In genomic region chr4:139266208-139266582, GRCh38 we compare ENCODE assay signal across 10 cellular contexts. TPM values are rescaled to one million over a fixed set of nuclear protein-coding genes. Genes with fewer than 3 reads are reported as not detected.
DNase-seq lines count a peak whose midpoint lies in the region; ATAC-seq, FAIRE-seq and TF ChIP-seq lines count a peak whose summit lies in the region.
"Had no signal": no experiment of that assay in that cellular context is flagged by ENCODE, and none has a peak within 500 bp of the region (broad histone marks: within the 10 kb centered on the region; RNA-seq: fewer than 3 reads in every experiment).

No MANE protein-coding gene starts in this region.

- no peak for FAIRE-seq in keratinocyte (lab: Jason Lieb, UNC)

- H2AFZ ChIP-seq in keratinocyte (ENCODE audit: control insufficient read depth, low read length) = peak overlapping the region; percentile 37

- peak overlapping the region; percentile 65 for H3K4me3 Mint-ChIP-seq in activated CD8-positive, alpha-beta memory T cell treated with anti-CD3 and anti-CD28 coated beads, Interleukin-2, amount 10 ng/mL, durations not matched to agents 7 days and 5 days

- H3K4me1 ChIP-seq in keratinocyte (ENCODE audit: control insufficient read depth, extremely low read depth, insufficient read depth, low read length) (peaks cover 10% of the 10 kb centered on the region), tibial artery (no peaks in the 10 kb centered on the region)

- peaks cover 18% of the 10 kb centered on the region for H3K27me3 Mint-ChIP-seq in activated CD8-positive, alpha-beta memory T cell treated with anti-CD3 and anti-CD28 coated beads, Interleukin-2, amount 10 ng/mL, durations not matched to agents 7 days and 5 days

- CTCF ChIA-PET in activated CD8-positive, alpha-beta memory T cell treated with anti-CD3 and anti-CD28 coated beads, Interleukin-2, amount 10 ng/mL, durations not matched to agents 7 days and 5 days (lab: Charles Lee) = interaction anchor here (0.9 to 3.0 kb wide), 9 partner anchors 9 to 235 kb away, joined by 3 to 14 read pairs (median 4); partner anchors contain the start of gene NAA15

- dilution Hi-C loops in keratinocyte (cut with MboI; ENCODE audit: extremely low pct_ligation_motif_present, low sequenced_read_pairs) = no loop called here

- peak overlapping the region; percentile 56 for H3K4me2 ChIP-seq in keratinocyte (ENCODE audit: control insufficient read depth, extremely low read depth, insufficient read depth, low read depth, low read length)

- peak; percentile 7 for ATAC-seq in activated CD8-positive, alpha-beta memory T cell treated with anti-CD3 and anti-CD28 coated beads, Interleukin-2, amount 10 ng/mL, durations not matched to agents 7 days and 5 days
- ATAC-seq in HG03095 (IDR thresholded peaks at IDR 0.05; ENCODE audit: unreplicated experiment) (no peak), HG03521 (IDR thresholded peaks at IDR 0.05; ENCODE audit: unreplicated experiment) (no peak)

- no peak overlapping the region for H3K9ac ChIP-seq in keratinocyte (ENCODE audit: control insufficient read depth, extremely low read depth, insufficient read depth, low read length)

- H3K4me3 ChIP-seq in WERI-Rb-1 (ENCODE audit: low read depth, low read length) (peak overlapping the region; percentile 74), keratinocyte (ENCODE audit: control insufficient read depth in 2 of 3, extremely low read depth in 1 of 3, insufficient read depth in 2 of 3, low read depth in 1 of 3, low read length in 3 of 3) (no peak overlapping the region), tibial artery (peak overlapping the region; percentile 35 to 44)
- H3K4me3 ChIP-seq: lung had no signal

- TF ChIP-seq CTCF in WERI-Rb-1 (IDR thresholded peaks at IDR 0.05; ENCODE audit: low read depth, low read length) (no peak), keratinocyte (optimal IDR thresholded peaks at IDR 0.05 in 1 of 3, IDR thresholded peaks at IDR 0.05 in 1 of 3, conservative IDR thresholded peaks at IDR 0.05 in 1 of 3; ENCODE audit: extremely low read depth in 1 of 3, insufficient read depth in 2 of 3, low read length in 3 of 3) (no peak), tibial artery (IDR thresholded peaks at IDR 0.05) (no peak)

- no peaks in the 10 kb centered on the region for H3K9me3 ChIP-seq in WERI-Rb-1 (ENCODE audit: severe bottlenecking)
- no peaks in the 10 kb centered on the region for H3K9me3 ChIP-seq in keratinocyte (ENCODE audit: control insufficient read depth, low read depth, low read length)
- no peaks in the 10 kb centered on the region for H3K9me3 ChIP-seq in tibial artery

- H3K36me3 ChIP-seq in WERI-Rb-1 (no peaks in the 10 kb centered on the region), keratinocyte (ENCODE audit: control insufficient read depth in 2 of 2, extremely low read depth in 1 of 2, insufficient read depth in 2 of 2, low read length in 2 of 2) (no peaks in the 10 kb centered on the region), tibial artery (no peaks in the 10 kb centered on the region)

- no peaks in the 10 kb centered on the region for H3K9me1 ChIP-seq in keratinocyte (ENCODE audit: control insufficient read depth, extremely low read depth, insufficient read depth, low read length)

- H3K27me3 ChIP-seq in WERI-Rb-1 (ENCODE audit: insufficient read depth, low read depth, severe bottlenecking) (no peaks in the 10 kb centered on the region), keratinocyte (ENCODE audit: control insufficient read depth, extremely low read depth, insufficient read depth, low read length) (no peaks in the 10 kb centered on the region), tibial artery (no peaks in the 10 kb centered on the region)

- no peak for DNase-seq in activated CD8-positive, alpha-beta memory T cell treated with anti-CD3 and anti-CD28 coated beads, Interleukin-2, amount 10 ng/mL, durations not matched to agents 7 days and 5 days
- no peak for DNase-seq in activated CD8-positive, alpha-beta memory T cell treated with anti-CD3 and anti-CD28 coated beads, Interleukin-2, amount 50 U/mL, for 4 hours
- DNase-seq in WERI-Rb-1 = no peak
- DNase-seq in keratinocyte (ENCODE audit: low read depth, low spot score) = no peak
- DNase-seq in tibial artery = no peak
- no peak for DNase-seq in NOMO-1 treated with dmso at 0.1 percent for 144 hours (lab: John Stamatoyannopoulos, UW; ENCODE audit: unreplicated experiment)
- DNase-seq: NCI-H446 treated with DMSO at 0.1 percent for 48 hours had no signal

- H4K20me1 ChIP-seq in keratinocyte (ENCODE audit: control insufficient read depth, extremely low read depth, insufficient read depth, low read length) = no peaks in the 10 kb centered on the region

- H3K27ac ChIP-seq in WERI-Rb-1 (peak overlapping the region; percentile 76), keratinocyte (ENCODE audit: control insufficient read depth, insufficient read depth, low read length) (no peak overlapping the region), tibial artery (peak overlapping the region in 1 of 2 donors; percentile 1)

- no peaks in the 10 kb centered on the region for H3K36me3 Mint-ChIP-seq in activated CD8-positive, alpha-beta memory T cell treated with anti-CD3 and anti-CD28 coated beads, Interleukin-2, amount 10 ng/mL, durations not matched to agents 7 days and 5 days

- H3K27ac Mint-ChIP-seq in activated CD8-positive, alpha-beta memory T cell treated with anti-CD3 and anti-CD28 coated beads, Interleukin-2, amount 10 ng/mL, durations not matched to agents 7 days and 5 days = peak overlapping the region; percentile 77

- intact Hi-C loops in tibial artery (cut with DNase I; ENCODE audit: low total_unique reads) = loop anchor here (2.0 kb wide), 1 partner anchor 25 kb away; no protein-coding TSS in a partner anchor

- no peaks in the 10 kb centered on the region for H3K9me3 Mint-ChIP-seq in activated CD8-positive, alpha-beta memory T cell treated with anti-CD3 and anti-CD28 coated beads, Interleukin-2, amount 10 ng/mL, durations not matched to agents 7 days and 5 days (ENCODE audit: low read depth)

- no peaks in the 10 kb centered on the region for H3K79me2 ChIP-seq in keratinocyte (ENCODE audit: control insufficient read depth, insufficient read depth, low read length)

- peaks cover 29% of the 10 kb centered on the region for H3K4me1 Mint-ChIP-seq in activated CD8-positive, alpha-beta memory T cell treated with anti-CD3 and anti-CD28 coated beads, Interleukin-2, amount 10 ng/mL, durations not matched to agents 7 days and 5 days

RNA-seq across cellular contexts. Expression of gene MGARP, which starts 13.8 kb away (rescaled TPM):
- total RNA-seq in activated CD8-positive, alpha-beta memory T cell treated with anti-CD3 and anti-CD28 coated beads, Interleukin-2, amount 10 ng/mL, durations not matched to agents 7 days and 5 days = under 1 TPM in 1 of 2 experiments, not detected in 1; 0.20 TPM
- 0.58 to 0.99 TPM (median 0.94 TPM) in 3 replicates for polyA plus RNA-seq in keratinocyte
- 0.42 TPM for polyA plus RNA-seq in keratinocyte (2011; ENCODE audit: low read depth)
- 0.62 and 1.0 TPM in 2 replicates for polyA plus RNA-seq in keratinocyte (2011; cell fraction: cytosol; rRNA removed)
- 0.31 and 0.69 TPM in 2 replicates for polyA plus RNA-seq in keratinocyte (2011; cell fraction: nucleus; rRNA removed)
- 0.56 and 0.76 TPM in 2 replicates for polyA plus RNA-seq in keratinocyte (2012; ENCODE audit: low replicate concordance)
- polyA minus RNA-seq in keratinocyte = 0.16 to 0.59 TPM in 2 of 3 replicates, not detected in the other
- polyA minus RNA-seq in keratinocyte (2011; cell fraction: cytosol; rRNA and poly(A)+ RNA removed) = not detected
- polyA minus RNA-seq in keratinocyte (2011; cell fraction: nucleus; rRNA and poly(A)+ RNA removed) = not detected in 2 replicates

RNA-seq across cellular contexts. Expression of gene NAA15, which starts 35.1 kb away (rescaled TPM):
- 10 to 100 TPM; 50.0 to 70.8 TPM for total RNA-seq in activated CD8-positive, alpha-beta memory T cell treated with anti-CD3 and anti-CD28 coated beads, Interleukin-2, amount 10 ng/mL, durations not matched to agents 7 days and 5 days
- 17.5 to 37.2 TPM (median 23.2 TPM) in 3 replicates for polyA plus RNA-seq in keratinocyte
- polyA plus RNA-seq in keratinocyte (2011; ENCODE audit: low read depth) = 30.1 TPM
- 13.8 and 27.8 TPM in 2 replicates for polyA plus RNA-seq in keratinocyte (2011; cell fraction: cytosol; rRNA removed)
- polyA plus RNA-seq in keratinocyte (2011; cell fraction: nucleus; rRNA removed) = 24.7 and 33.6 TPM in 2 replicates
- polyA plus RNA-seq in keratinocyte (2012; ENCODE audit: low replicate concordance) = 21.8 and 41.3 TPM in 2 replicates
- 3.6 to 77.0 TPM (median 21.9 TPM) in 3 replicates for polyA minus RNA-seq in keratinocyte
- polyA minus RNA-seq in keratinocyte (2011; cell fraction: cytosol; rRNA and poly(A)+ RNA removed) = 20.9 TPM
- polyA minus RNA-seq in keratinocyte (2011; cell fraction: nucleus; rRNA and poly(A)+ RNA removed) = 33.9 and 75.4 TPM in 2 replicates

RNA-seq across cellular contexts. Expression of gene NDUFC1, which starts 36.1 kb away (rescaled TPM):
- total RNA-seq in activated CD8-positive, alpha-beta memory T cell treated with anti-CD3 and anti-CD28 coated beads, Interleukin-2, amount 10 ng/mL, durations not matched to agents 7 days and 5 days = 10 to 100 TPM; 32.2 to 34.9 TPM
- 33.1 to 52.1 TPM (median 43.1 TPM) in 3 replicates for polyA plus RNA-seq in keratinocyte
- polyA plus RNA-seq in keratinocyte (2011; ENCODE audit: low read depth) = 43.3 TPM
- polyA plus RNA-seq in keratinocyte (2011; cell fraction: cytosol; rRNA removed) = 48.0 and 52.4 TPM in 2 replicates
- 13.9 and 20.3 TPM in 2 replicates for polyA plus RNA-seq in keratinocyte (2011; cell fraction: nucleus; rRNA removed)
- 64.6 and 91.6 TPM in 2 replicates for polyA plus RNA-seq in keratinocyte (2012; ENCODE audit: low replicate concordance)
- 4.8 to 11.7 TPM (median 9.9 TPM) in 3 replicates for polyA minus RNA-seq in keratinocyte
- polyA minus RNA-seq in keratinocyte (2011; cell fraction: cytosol; rRNA and poly(A)+ RNA removed) = 47.6 TPM
- polyA minus RNA-seq in keratinocyte (2011; cell fraction: nucleus; rRNA and poly(A)+ RNA removed) = 5.0 and 6.3 TPM in 2 replicates

Comparison
In these comparisons a context has a peak if more than half of its experiments do, and no peak if none do; other contexts are left out.
1. H3K4me3 ChIP-seq: peak in WERI-Rb-1 (single experiment) and tibial artery (2 of 2); none in keratinocyte (0 of 3).